2 cellular contexts compared by ENCODE assay signal in genomic region chr19:34661357-34661756, GRCh38.
A peak's percentile ranks its signal among the peaks of the same experiment; 100 is the strongest.
TF ChIP-seq lines count a peak whose summit lies in the region.

No MANE protein-coding gene starts in this region.

TF ChIP-seq in liver, 16 proteins besides CTCF, POLR2A, EP300 and RAD21:
- TF ChIP-seq SP1 (IDR thresholded peaks at IDR 0.05) (peak; percentile 67), FOXA2 (IDR thresholded peaks at IDR 0.05) (peak; percentile 96), ATF3 (IDR thresholded peaks at IDR 0.05) (no peak), FOXA1 (IDR thresholded peaks at IDR 0.05) (peak; percentile 90), JUND (IDR thresholded peaks at IDR 0.05) (peak in 1 of 2 donors; percentile 34), EGR1 (IDR thresholded peaks at IDR 0.05; ENCODE audit: low read depth in 2 of 2) (no peak), NR2F2 (IDR thresholded peaks at IDR 0.05) (no peak), RXRA (IDR thresholded peaks at IDR 0.05) (peak; percentile 50 to 62), ZBTB33 (IDR thresholded peaks at IDR 0.05) (peak; percentile 73), GABPA (IDR thresholded peaks at IDR 0.05 in 1 of 2, conservative IDR thresholded peaks at IDR 0.05 in 1 of 2) (peak in 1 of 2 donors; percentile 50), MAX (IDR thresholded peaks at IDR 0.05) (peak; percentile 53), HNF4G (IDR thresholded peaks at IDR 0.05) (peak; percentile 24), REST (IDR thresholded peaks at IDR 0.05) (no peak), YY1 (IDR thresholded peaks at IDR 0.05) (peak; percentile 82), HNF4A (conservative IDR thresholded peaks at IDR 0.05) (peak; percentile 68 to 70), TAF1 (conservative IDR thresholded peaks at IDR 0.05) (no peak)
TF ChIP-seq in liver: peak in this region for 11.

TF ChIP-seq in HepG2, 621 proteins besides CTCF, POLR2A, EP300 and RAD21:
- no peak for TF ChIP-seq KIAA2018 (CRISPR knock-in tag; IDR thresholded peaks at IDR 0.05; ENCODE audit: borderline replicate concordance)
- no peak for TF ChIP-seq NPAS2 (CRISPR knock-in tag; IDR thresholded peaks at IDR 0.05; ENCODE audit: borderline replicate concordance)
